In the genomic region with DNA sequence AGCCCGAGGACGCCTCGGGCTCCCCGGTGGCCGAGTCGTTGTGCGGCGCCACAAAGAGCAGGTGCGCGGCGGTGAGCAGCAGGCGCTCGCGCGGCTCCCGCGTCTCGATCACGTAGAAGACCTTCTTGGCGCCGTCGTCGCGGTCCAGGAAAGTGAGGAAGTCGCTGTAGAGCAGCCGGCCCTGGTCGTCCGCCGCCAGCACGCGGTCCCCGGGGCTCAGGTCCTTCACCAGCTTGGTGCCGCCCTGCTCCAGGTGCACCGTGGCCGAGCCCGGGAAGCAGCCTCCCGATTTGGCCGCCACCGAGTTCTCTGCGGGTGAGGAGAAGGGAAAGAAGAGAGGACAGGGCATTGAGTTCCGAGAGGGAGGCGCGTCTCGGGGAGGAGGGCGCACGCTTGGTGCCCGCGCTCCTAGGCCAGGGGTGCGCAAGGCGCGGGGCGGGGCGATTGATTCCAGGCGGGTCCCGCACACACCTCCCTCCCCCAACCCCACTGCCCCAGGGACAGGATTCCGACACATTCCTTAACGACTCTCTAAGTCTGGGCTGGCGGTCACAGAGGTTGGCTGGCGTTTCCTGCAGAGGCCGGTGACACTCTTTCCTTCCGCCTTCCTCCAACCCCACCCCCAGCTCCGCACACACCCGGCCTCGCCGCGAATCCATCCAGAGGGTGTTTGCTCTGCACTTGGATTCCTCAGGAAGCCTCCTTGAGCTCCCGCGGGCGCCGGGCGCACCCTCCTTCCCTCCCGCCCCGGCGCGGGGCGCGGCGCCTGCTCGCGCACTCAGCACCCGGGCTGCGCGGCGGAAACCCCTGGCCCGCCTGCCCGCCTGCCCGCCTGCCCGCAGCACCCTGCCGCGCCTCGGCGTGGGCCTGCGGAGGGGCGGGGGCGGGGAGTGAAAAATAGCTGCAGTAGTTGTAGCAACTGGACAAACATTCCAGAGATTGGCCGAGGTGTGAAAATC, we compare ENCODE assay signal across 9 cellular contexts. TPM values are rescaled to one million over a fixed set of nuclear protein-coding genes. Genes with fewer than 3 reads are reported as not detected.
DNase-seq lines count a peak whose midpoint lies in the region; FAIRE-seq and TF ChIP-seq lines count a peak whose summit lies in the region.
"Had no signal": no experiment of that assay in that cellular context is flagged by ENCODE, and none has a peak within 500 bp of the region (broad histone marks: within the 10 kb centered on the region; RNA-seq: fewer than 3 reads in every experiment).

No MANE protein-coding gene starts in this region.

- H3K36me3 ChIP-seq in breast epithelium: no peaks in the 10 kb centered on the region

- H3K4me1 Mint-ChIP-seq in CD14-positive monocyte (peaks cover 31% of the 10 kb centered on the region), IgD-negative memory B cell (peaks cover 5 to 7% (median 6%) of the 10 kb centered on the region in 3 donors)

- peaks cover 80 to 94% (median 83%) of the 10 kb centered on the region in 3 donors for H3K27me3 Mint-ChIP-seq in CD14-positive monocyte (ENCODE audit: low read depth in 3 of 3)
- H3K27me3 Mint-ChIP-seq in IgD-negative memory B cell: peaks cover 56% of the 10 kb centered on the region

- DNase-seq in CD14-positive monocyte (ENCODE audit: low spot score) (no peak), breast epithelium (ENCODE audit: low spot score in 2 of 2) (no peak), myocyte (ENCODE audit: low read depth) (peak; percentile 42), NCI-H1436 (lab: John Stamatoyannopoulos, UW) (no peak), hypothalamus (lab: John Stamatoyannopoulos, UW) (no peak), NCI-H1048 (lab: John Stamatoyannopoulos, UW) (no peak), RCC 7860 (ENCODE audit: low spot score) (no peak)

- no peak for FAIRE-seq in RCC 7860 (lab: Jason Lieb, UNC)
- FAIRE-seq: islet of Langerhans had no signal

- H3K4me1 ChIP-seq in breast epithelium: peaks cover 10 to 20% of the 10 kb centered on the region in 2 donors

- H3K9me3 Mint-ChIP-seq in CD14-positive monocyte: peaks cover 0 to 24% (median 7%) of the 10 kb centered on the region in 7 donors
- H3K9me3 Mint-ChIP-seq in IgD-negative memory B cell: peaks cover 0 to 2% (median 0%) of the 10 kb centered on the region in 3 donors

- H3K9me3 ChIP-seq in breast epithelium: no peaks in the 10 kb centered on the region

- H3K27ac Mint-ChIP-seq in CD14-positive monocyte (peak overlapping the region in 1 of 7 donors; percentile 78), IgD-negative memory B cell (peak overlapping the region in 1 of 3 donors; percentile 95)

- peak overlapping the region; percentile 80 to 96 for H3K4me3 Mint-ChIP-seq in CD14-positive monocyte
- H3K4me3 Mint-ChIP-seq in IgD-negative memory B cell: peak overlapping the region; percentile 72 to 95 (median 84)

- H3K36me3 Mint-ChIP-seq in CD14-positive monocyte (no peaks in the 10 kb centered on the region), IgD-negative memory B cell (no peaks in the 10 kb centered on the region)

- H3K27me3 ChIP-seq in breast epithelium: peaks cover 0 to 92% of the 10 kb centered on the region in 2 donors

- H3K27ac ChIP-seq in breast epithelium: no peak overlapping the region

- TF ChIP-seq POLR2A in breast epithelium (IDR thresholded peaks at IDR 0.05): no peak

- intact Hi-C loops in CD14-positive monocyte (cut with micrococcal nuclease): no loop called here
- intact Hi-C loops in breast epithelium (cut with DNase I; ENCODE audit: low total_unique reads): no loop called here

- no peak for TF ChIP-seq CTCF in CD14-positive monocyte (IDR thresholded peaks at IDR 0.05)
- no peak for TF ChIP-seq CTCF in breast epithelium (IDR thresholded peaks at IDR 0.05)

- peak overlapping the region; percentile 11 to 65 (median 42) for H3K4me3 ChIP-seq in breast epithelium

RNA-seq across cellular contexts. Expression of gene SHH, which starts 8.6 kb away (rescaled TPM):
- polyA plus RNA-seq in CD14-positive monocyte (not detected), IgD-negative memory B cell (not detected)
- total RNA-seq in breast epithelium (not detected), myocyte (0.08 TPM in 1 of 2 replicates, not detected in the other)
- polyA plus RNA-seq in myocyte (2012): 0.01 TPM
